In the genomic region with DNA sequence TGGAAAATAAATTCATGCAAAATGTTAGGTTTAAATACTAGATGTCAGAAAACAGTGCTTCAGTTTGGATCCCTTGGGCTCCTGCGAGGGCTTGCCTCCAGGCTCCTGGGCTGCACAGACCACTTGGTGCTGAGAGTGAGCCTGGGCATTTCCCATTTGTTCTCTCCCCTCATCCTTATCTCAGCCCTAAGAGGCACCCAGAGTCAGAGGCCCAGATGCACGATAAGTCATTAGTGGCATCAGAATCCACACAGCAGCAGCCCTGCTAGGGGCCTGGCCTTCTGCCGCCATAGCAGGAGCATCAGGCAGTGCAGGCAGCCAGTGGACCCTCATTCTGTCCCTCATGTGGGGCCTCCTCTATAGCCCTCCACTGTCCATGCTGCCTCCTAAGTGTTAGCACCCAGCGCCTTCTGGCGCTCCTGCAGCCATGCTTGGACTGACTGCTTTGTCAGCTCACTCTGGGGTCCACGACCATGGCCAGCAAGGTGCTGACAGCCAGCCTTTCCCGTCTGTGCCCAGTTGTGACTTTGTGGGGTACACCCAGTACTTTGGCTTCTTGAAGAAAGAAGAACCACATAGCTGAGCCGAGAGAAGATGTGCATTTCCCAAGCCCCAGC, we compare ENCODE assay signal across 33 cellular contexts.
"Had no signal": no experiment of that assay in that cellular context is flagged by ENCODE, and none has a peak within 500 bp of the region (broad histone marks: within the 10 kb centered on the region; RNA-seq: fewer than 3 reads in every experiment).

No MANE protein-coding gene starts in this region.

- H3K4me3 Mint-ChIP-seq: activated CD4-positive, alpha-beta memory T cell treated with anti-CD3 and anti-CD28 coated beads for 36 hours; activated CD4-positive, alpha-beta T cell treated with anti-CD3 and anti-CD28 coated beads, Interleukin-2, amount 10 ng/mL, durations not matched to agents 7 days and 5 days; activated naive CD4-positive, alpha-beta T cell treated with anti-CD3 and anti-CD28 coated beads for 36 hours; activated T-cell treated with anti-CD3 and anti-CD28 coated beads, Interleukin-2, amount 50 U/mL, for 4 hours; activated T-helper 1 cell treated with anti-CD3 and anti-CD28 coated beads, Interleukin-12 subunit alpha, Interleukin-12 subunit beta, Interleukin-2, Interleukin-4 antibody, amounts not matched to agents 30 ng/mL and 10 ng/mL and 1 ng/mL, durations not matched to agents 14 hours and 24 hours and 36 hours; central memory CD8-positive, alpha-beta T cell had no signal

- H3K4me1 ChIP-seq: Peyer's patch had no signal

- H3K9me3 Mint-ChIP-seq: activated CD4-positive, alpha-beta memory T cell treated with anti-CD3 and anti-CD28 coated beads for 36 hours; activated CD4-positive, alpha-beta T cell treated with anti-CD3 and anti-CD28 coated beads, Interleukin-2, amount 10 ng/mL, durations not matched to agents 7 days and 5 days; activated naive CD4-positive, alpha-beta T cell treated with anti-CD3 and anti-CD28 coated beads for 36 hours; activated T-cell treated with anti-CD3 and anti-CD28 coated beads, Interleukin-2, amount 50 U/mL, for 4 hours; activated T-helper 1 cell treated with anti-CD3 and anti-CD28 coated beads, Interleukin-12 subunit alpha, Interleukin-12 subunit beta, Interleukin-2, Interleukin-4 antibody, amounts not matched to agents 30 ng/mL and 10 ng/mL and 1 ng/mL, durations not matched to agents 14 hours and 24 hours and 36 hours; central memory CD8-positive, alpha-beta T cell had no signal

- DNase-seq: activated CD4-positive, alpha-beta memory T cell treated with anti-CD3 and anti-CD28 coated beads for 36 hours; activated CD4-positive, alpha-beta T cell treated with anti-CD3 and anti-CD28 coated beads, Interleukin-2, amount 10 ng/mL, durations not matched to agents 7 days and 5 days; activated CD4-positive, CD25-positive, alpha-beta regulatory T cell; activated CD8-positive, alpha-beta memory T cell treated with anti-CD3 and anti-CD28 coated beads, Interleukin-2, amount 50 U/mL, for 4 hours; activated gamma-delta T cell treated with Interleukin-2 at 50 U/mL for 16 hours; activated naive CD4-positive, alpha-beta T cell treated with anti-CD3 and anti-CD28 coated beads for 36 hours; activated T-cell treated with anti-CD3 and anti-CD28 coated beads for 4 hours; activated T-cell treated with anti-CD3 and anti-CD28 coated beads, Interleukin-2, amount 50 U/mL, for 4 hours; amniotic stem cell; Kasumi-1; KG1; MG63; NCI-H1048; NCI-H1105 treated with DMSO at 0.1 percent for 48 hours; NCI-H1436; NCI-H187; NCI-H2029 treated with DMSO at 0.1 percent for 48 hours; NCI-H2107; NCI-H2171; NCI-H510A; NCI-H526; NCI-H748 treated with DMSO at 0.1 percent for 48 hours; NK-92 treated with Interleukin-12 subunit alpha and Interleukin-12 subunit beta, amount 100 ng/mL, for 24 hours; PC-3; Peyer's patch; RPMI8226; SIG-M5; T1000; WERI-Rb-1 had no signal

- H3K36me3 ChIP-seq: cardiac muscle cell, MG63, Peyer's patch, WERI-Rb-1 had no signal

- ATAC-seq: activated naive CD4-positive, alpha-beta T cell treated with anti-CD3 and anti-CD28 coated beads, Interleukin-2, amount 50 U/mL, for 72 hours; activated T-cell treated with anti-CD3 and anti-CD28 coated beads, Interleukin-2, amount 50 U/mL, for 4 hours; PC-3 had no signal

- H3K27me3 ChIP-seq: cardiac muscle cell, MG63, Peyer's patch had no signal

- H3K4me3 ChIP-seq: cardiac muscle cell, MG63, Peyer's patch had no signal

- H3K9me3 ChIP-seq: MG63, Peyer's patch had no signal

- H3K36me3 Mint-ChIP-seq: activated CD4-positive, alpha-beta memory T cell treated with anti-CD3 and anti-CD28 coated beads for 36 hours; activated naive CD4-positive, alpha-beta T cell treated with anti-CD3 and anti-CD28 coated beads, Interleukin-2, amount 50 U/mL, for 72 hours had no signal

- H3K4me1 Mint-ChIP-seq: activated CD4-positive, alpha-beta T cell treated with anti-CD3 and anti-CD28 coated beads, Interleukin-2, amount 10 ng/mL, durations not matched to agents 7 days and 5 days; central memory CD8-positive, alpha-beta T cell had no signal

- H3K27ac Mint-ChIP-seq: activated CD4-positive, alpha-beta memory T cell treated with anti-CD3 and anti-CD28 coated beads for 36 hours; activated CD4-positive, alpha-beta T cell treated with anti-CD3 and anti-CD28 coated beads, Interleukin-2, amount 10 ng/mL, durations not matched to agents 7 days and 5 days; activated naive CD4-positive, alpha-beta T cell treated with anti-CD3 and anti-CD28 coated beads for 36 hours; activated naive CD4-positive, alpha-beta T cell treated with anti-CD3 and anti-CD28 coated beads, Interleukin-2, amount 50 U/mL, for 72 hours; activated T-helper 1 cell treated with anti-CD3 and anti-CD28 coated beads, Interleukin-12 subunit alpha, Interleukin-12 subunit beta, Interleukin-2, Interleukin-4 antibody, amounts not matched to agents 30 ng/mL and 10 ng/mL and 1 ng/mL, durations not matched to agents 14 hours and 24 hours and 36 hours had no signal

- H3K27ac ChIP-seq: cardiac muscle cell, Peyer's patch, WERI-Rb-1 had no signal

- H3K27me3 Mint-ChIP-seq: activated CD4-positive, alpha-beta memory T cell treated with anti-CD3 and anti-CD28 coated beads for 36 hours; activated CD4-positive, alpha-beta T cell treated with anti-CD3 and anti-CD28 coated beads, Interleukin-2, amount 10 ng/mL, durations not matched to agents 7 days and 5 days had no signal
